1 cellular context compared by ENCODE assay signal in the genomic region with DNA sequence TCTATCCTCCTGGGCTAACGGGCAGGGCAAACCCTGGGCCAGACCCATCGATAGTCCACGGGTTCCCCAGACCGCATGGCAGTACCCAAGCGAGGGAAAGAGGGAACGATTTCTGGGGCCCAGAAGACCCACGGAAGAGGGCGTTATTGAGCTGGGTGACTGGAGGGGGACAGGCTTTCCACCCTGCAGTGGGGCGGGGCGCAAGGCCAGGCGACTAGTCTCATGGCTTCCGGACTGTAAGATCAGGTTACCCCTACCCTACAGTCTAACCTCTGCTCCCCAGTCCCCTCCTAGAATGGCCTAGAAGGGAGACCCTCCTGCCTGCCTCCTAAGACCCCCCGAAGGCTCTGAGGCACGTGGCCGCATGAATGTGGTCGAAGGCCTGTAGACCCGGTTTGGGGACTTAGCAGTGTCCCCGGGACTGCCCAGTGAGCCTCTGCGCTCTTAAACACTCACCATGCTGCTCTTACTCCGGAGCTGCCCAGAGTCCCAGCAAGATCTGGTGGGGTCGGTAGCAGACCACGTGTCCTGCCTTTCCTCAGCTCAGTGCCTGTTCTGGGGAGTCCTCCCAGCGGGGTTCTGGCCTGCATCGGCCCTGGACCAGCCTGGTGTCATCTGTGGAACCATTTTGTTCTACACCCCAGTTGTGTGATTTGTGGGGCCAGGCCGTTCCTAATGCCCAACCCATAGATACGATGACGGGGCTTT.
TF ChIP-seq lines count a peak whose summit lies in the region.

No MANE protein-coding gene starts in this region.

TF ChIP-seq in WTC11, 78 proteins besides CTCF, POLR2A, EP300 and RAD21 (continued from another document and continues in another):
- TF ChIP-seq, protein P1, sequence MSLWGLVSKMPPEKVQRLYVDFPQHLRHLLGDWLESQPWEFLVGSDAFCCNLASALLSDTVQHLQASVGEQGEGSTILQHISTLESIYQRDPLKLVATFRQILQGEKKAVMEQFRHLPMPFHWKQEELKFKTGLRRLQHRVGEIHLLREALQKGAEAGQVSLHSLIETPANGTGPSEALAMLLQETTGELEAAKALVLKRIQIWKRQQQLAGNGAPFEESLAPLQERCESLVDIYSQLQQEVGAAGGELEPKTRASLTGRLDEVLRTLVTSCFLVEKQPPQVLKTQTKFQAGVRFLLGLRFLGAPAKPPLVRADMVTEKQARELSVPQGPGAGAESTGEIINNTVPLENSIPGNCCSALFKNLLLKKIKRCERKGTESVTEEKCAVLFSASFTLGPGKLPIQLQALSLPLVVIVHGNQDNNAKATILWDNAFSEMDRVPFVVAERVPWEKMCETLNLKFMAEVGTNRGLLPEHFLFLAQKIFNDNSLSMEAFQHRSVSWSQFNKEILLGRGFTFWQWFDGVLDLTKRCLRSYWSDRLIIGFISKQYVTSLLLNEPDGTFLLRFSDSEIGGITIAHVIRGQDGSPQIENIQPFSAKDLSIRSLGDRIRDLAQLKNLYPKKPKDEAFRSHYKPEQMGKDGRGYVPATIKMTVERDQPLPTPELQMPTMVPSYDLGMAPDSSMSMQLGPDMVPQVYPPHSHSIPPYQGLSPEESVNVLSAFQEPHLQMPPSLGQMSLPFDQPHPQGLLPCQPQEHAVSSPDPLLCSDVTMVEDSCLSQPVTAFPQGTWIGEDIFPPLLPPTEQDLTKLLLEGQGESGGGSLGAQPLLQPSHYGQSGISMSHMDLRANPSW (CRISPR knock-in tag; conservative IDR thresholded peaks at IDR 0.05; ENCODE audit: low read depth): no peak
- TF ChIP-seq, protein P2, sequence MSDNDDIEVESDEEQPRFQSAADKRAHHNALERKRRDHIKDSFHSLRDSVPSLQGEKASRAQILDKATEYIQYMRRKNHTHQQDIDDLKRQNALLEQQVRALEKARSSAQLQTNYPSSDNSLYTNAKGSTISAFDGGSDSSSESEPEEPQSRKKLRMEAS (CRISPR knock-in tag; IDR thresholded peaks at IDR 0.05): peak; percentile 86
- no peak for TF ChIP-seq NFYB (CRISPR knock-in tag; conservative IDR thresholded peaks at IDR 0.05; ENCODE audit: low read depth)
- TF ChIP-seq ATF1 (CRISPR knock-in tag; IDR thresholded peaks at IDR 0.05): no peak
- TF ChIP-seq, protein P3, sequence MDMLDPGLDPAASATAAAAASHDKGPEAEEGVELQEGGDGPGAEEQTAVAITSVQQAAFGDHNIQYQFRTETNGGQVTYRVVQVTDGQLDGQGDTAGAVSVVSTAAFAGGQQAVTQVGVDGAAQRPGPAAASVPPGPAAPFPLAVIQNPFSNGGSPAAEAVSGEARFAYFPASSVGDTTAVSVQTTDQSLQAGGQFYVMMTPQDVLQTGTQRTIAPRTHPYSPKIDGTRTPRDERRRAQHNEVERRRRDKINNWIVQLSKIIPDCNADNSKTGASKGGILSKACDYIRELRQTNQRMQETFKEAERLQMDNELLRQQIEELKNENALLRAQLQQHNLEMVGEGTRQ (CRISPR knock-in tag; IDR thresholded peaks at IDR 0.05): peak; percentile 83
- no peak for TF ChIP-seq CREB1 (CRISPR knock-in tag; IDR thresholded peaks at IDR 0.05)
- TF ChIP-seq, protein P4, sequence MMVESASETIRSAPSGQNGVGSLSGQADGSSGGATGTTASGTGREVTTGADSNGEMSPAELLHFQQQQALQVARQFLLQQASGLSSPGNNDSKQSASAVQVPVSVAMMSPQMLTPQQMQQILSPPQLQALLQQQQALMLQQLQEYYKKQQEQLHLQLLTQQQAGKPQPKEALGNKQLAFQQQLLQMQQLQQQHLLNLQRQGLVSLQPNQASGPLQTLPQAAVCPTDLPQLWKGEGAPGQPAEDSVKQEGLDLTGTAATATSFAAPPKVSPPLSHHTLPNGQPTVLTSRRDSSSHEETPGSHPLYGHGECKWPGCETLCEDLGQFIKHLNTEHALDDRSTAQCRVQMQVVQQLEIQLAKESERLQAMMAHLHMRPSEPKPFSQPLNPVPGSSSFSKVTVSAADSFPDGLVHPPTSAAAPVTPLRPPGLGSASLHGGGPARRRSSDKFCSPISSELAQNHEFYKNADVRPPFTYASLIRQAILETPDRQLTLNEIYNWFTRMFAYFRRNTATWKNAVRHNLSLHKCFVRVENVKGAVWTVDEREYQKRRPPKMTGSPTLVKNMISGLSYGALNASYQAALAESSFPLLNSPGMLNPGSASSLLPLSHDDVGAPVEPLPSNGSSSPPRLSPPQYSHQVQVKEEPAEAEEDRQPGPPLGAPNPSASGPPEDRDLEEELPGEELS (CRISPR knock-in tag; IDR thresholded peaks at IDR 0.05): no peak; the same call in none of the 2 replicates
- no peak for TF ChIP-seq IRF2 (CRISPR knock-in tag; IDR thresholded peaks at IDR 0.05; ENCODE audit: borderline replicate concordance, low read depth)
- TF ChIP-seq, protein P5, sequence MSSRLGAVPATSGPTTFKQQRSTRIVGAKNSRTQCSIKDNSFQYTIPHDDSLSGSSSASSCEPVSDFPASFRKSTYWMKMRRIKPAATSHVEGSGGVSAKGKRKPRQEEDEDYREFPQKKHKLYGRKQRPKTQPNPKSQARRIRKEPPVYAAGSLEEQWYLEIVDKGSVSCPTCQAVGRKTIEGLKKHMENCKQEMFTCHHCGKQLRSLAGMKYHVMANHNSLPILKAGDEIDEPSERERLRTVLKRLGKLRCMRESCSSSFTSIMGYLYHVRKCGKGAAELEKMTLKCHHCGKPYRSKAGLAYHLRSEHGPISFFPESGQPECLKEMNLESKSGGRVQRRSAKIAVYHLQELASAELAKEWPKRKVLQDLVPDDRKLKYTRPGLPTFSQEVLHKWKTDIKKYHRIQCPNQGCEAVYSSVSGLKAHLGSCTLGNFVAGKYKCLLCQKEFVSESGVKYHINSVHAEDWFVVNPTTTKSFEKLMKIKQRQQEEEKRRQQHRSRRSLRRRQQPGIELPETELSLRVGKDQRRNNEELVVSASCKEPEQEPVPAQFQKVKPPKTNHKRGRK (CRISPR knock-in tag; IDR thresholded peaks at IDR 0.05; ENCODE audit: borderline replicate concordance): no peak
- TF ChIP-seq, protein P6, sequence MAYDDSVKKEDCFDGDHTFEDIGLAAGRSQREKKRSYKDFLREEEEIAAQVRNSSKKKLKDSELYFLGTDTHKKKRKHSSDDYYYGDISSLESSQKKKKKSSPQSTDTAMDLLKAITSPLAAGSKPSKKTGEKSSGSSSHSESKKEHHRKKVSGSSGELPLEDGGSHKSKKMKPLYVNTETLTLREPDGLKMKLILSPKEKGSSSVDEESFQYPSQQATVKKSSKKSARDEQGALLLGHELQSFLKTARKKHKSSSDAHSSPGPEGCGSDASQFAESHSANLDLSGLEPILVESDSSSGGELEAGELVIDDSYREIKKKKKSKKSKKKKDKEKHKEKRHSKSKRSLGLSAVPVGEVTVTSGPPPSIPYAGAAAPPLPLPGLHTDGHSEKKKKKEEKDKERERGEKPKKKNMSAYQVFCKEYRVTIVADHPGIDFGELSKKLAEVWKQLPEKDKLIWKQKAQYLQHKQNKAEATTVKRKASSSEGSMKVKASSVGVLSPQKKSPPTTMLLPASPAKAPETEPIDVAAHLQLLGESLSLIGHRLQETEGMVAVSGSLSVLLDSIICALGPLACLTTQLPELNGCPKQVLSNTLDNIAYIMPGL (CRISPR knock-in tag; IDR thresholded peaks at IDR 0.05): peak; percentile 74; the same call in 1 of the 2 replicates
- TF ChIP-seq, protein P7, sequence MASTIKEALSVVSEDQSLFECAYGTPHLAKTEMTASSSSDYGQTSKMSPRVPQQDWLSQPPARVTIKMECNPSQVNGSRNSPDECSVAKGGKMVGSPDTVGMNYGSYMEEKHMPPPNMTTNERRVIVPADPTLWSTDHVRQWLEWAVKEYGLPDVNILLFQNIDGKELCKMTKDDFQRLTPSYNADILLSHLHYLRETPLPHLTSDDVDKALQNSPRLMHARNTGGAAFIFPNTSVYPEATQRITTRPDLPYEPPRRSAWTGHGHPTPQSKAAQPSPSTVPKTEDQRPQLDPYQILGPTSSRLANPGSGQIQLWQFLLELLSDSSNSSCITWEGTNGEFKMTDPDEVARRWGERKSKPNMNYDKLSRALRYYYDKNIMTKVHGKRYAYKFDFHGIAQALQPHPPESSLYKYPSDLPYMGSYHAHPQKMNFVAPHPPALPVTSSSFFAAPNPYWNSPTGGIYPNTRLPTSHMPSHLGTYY (CRISPR knock-in tag; IDR thresholded peaks at IDR 0.05): no peak
- no peak for TF ChIP-seq SMAD3 (CRISPR knock-in tag; IDR thresholded peaks at IDR 0.05; ENCODE audit: borderline replicate concordance)
- TF ChIP-seq MYBL2 (CRISPR knock-in tag; IDR thresholded peaks at IDR 0.05): 0 out of 2 replicates have a peak, but pooled peaks have one; percentile 30
- TF ChIP-seq, protein P8, sequence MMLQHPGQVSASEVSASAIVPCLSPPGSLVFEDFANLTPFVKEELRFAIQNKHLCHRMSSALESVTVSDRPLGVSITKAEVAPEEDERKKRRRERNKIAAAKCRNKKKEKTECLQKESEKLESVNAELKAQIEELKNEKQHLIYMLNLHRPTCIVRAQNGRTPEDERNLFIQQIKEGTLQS (CRISPR knock-in tag; conservative IDR thresholded peaks at IDR 0.05): no peak
- TF ChIP-seq, protein P9, sequence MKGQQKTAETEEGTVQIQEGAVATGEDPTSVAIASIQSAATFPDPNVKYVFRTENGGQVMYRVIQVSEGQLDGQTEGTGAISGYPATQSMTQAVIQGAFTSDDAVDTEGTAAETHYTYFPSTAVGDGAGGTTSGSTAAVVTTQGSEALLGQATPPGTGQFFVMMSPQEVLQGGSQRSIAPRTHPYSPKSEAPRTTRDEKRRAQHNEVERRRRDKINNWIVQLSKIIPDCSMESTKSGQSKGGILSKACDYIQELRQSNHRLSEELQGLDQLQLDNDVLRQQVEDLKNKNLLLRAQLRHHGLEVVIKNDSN (CRISPR knock-in tag; IDR thresholded peaks at IDR 0.05): peak; percentile 72
- TF ChIP-seq TEAD1 (CRISPR knock-in tag; IDR thresholded peaks at IDR 0.05): no peak
- TF ChIP-seq, protein P10, sequence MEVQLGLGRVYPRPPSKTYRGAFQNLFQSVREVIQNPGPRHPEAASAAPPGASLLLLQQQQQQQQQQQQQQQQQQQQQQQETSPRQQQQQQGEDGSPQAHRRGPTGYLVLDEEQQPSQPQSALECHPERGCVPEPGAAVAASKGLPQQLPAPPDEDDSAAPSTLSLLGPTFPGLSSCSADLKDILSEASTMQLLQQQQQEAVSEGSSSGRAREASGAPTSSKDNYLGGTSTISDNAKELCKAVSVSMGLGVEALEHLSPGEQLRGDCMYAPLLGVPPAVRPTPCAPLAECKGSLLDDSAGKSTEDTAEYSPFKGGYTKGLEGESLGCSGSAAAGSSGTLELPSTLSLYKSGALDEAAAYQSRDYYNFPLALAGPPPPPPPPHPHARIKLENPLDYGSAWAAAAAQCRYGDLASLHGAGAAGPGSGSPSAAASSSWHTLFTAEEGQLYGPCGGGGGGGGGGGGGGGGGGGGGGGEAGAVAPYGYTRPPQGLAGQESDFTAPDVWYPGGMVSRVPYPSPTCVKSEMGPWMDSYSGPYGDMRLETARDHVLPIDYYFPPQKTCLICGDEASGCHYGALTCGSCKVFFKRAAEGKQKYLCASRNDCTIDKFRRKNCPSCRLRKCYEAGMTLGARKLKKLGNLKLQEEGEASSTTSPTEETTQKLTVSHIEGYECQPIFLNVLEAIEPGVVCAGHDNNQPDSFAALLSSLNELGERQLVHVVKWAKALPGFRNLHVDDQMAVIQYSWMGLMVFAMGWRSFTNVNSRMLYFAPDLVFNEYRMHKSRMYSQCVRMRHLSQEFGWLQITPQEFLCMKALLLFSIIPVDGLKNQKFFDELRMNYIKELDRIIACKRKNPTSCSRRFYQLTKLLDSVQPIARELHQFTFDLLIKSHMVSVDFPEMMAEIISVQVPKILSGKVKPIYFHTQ (CRISPR knock-in tag; IDR thresholded peaks at IDR 0.05): no peak
- no peak for TF ChIP-seq OVOL2 (CRISPR knock-in tag; IDR thresholded peaks at IDR 0.05; ENCODE audit: borderline replicate concordance)
- TF ChIP-seq ZNF396 (CRISPR knock-in tag; IDR thresholded peaks at IDR 0.05; ENCODE audit: borderline replicate concordance): no peak
- TF ChIP-seq, protein P11, sequence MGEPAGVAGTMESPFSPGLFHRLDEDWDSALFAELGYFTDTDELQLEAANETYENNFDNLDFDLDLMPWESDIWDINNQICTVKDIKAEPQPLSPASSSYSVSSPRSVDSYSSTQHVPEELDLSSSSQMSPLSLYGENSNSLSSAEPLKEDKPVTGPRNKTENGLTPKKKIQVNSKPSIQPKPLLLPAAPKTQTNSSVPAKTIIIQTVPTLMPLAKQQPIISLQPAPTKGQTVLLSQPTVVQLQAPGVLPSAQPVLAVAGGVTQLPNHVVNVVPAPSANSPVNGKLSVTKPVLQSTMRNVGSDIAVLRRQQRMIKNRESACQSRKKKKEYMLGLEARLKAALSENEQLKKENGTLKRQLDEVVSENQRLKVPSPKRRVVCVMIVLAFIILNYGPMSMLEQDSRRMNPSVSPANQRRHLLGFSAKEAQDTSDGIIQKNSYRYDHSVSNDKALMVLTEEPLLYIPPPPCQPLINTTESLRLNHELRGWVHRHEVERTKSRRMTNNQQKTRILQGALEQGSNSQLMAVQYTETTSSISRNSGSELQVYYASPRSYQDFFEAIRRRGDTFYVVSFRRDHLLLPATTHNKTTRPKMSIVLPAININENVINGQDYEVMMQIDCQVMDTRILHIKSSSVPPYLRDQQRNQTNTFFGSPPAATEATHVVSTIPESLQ (CRISPR knock-in tag; IDR thresholded peaks at IDR 0.05): 0 out of 2 replicates have a peak, but pooled peaks have one; percentile 41
- no peak; the same call in 1 of the 2 replicates for TF ChIP-seq CREM (CRISPR knock-in tag; IDR thresholded peaks at IDR 0.05)
- TF ChIP-seq, protein P12, sequence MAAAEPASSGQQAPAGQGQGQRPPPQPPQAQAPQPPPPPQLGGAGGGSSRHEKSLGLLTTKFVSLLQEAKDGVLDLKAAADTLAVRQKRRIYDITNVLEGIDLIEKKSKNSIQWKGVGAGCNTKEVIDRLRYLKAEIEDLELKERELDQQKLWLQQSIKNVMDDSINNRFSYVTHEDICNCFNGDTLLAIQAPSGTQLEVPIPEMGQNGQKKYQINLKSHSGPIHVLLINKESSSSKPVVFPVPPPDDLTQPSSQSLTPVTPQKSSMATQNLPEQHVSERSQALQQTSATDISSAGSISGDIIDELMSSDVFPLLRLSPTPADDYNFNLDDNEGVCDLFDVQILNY (CRISPR knock-in tag; IDR thresholded peaks at IDR 0.05): no peak; the same call in 1 of the 2 replicates
- TF ChIP-seq, protein P13, sequence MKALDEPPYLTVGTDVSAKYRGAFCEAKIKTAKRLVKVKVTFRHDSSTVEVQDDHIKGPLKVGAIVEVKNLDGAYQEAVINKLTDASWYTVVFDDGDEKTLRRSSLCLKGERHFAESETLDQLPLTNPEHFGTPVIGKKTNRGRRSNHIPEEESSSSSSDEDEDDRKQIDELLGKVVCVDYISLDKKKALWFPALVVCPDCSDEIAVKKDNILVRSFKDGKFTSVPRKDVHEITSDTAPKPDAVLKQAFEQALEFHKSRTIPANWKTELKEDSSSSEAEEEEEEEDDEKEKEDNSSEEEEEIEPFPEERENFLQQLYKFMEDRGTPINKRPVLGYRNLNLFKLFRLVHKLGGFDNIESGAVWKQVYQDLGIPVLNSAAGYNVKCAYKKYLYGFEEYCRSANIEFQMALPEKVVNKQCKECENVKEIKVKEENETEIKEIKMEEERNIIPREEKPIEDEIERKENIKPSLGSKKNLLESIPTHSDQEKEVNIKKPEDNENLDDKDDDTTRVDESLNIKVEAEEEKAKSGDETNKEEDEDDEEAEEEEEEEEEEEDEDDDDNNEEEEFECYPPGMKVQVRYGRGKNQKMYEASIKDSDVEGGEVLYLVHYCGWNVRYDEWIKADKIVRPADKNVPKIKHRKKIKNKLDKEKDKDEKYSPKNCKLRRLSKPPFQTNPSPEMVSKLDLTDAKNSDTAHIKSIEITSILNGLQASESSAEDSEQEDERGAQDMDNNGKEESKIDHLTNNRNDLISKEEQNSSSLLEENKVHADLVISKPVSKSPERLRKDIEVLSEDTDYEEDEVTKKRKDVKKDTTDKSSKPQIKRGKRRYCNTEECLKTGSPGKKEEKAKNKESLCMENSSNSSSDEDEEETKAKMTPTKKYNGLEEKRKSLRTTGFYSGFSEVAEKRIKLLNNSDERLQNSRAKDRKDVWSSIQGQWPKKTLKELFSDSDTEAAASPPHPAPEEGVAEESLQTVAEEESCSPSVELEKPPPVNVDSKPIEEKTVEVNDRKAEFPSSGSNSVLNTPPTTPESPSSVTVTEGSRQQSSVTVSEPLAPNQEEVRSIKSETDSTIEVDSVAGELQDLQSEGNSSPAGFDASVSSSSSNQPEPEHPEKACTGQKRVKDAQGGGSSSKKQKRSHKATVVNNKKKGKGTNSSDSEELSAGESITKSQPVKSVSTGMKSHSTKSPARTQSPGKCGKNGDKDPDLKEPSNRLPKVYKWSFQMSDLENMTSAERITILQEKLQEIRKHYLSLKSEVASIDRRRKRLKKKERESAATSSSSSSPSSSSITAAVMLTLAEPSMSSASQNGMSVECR (CRISPR knock-in tag; IDR thresholded peaks at IDR 0.05; ENCODE audit: borderline replicate concordance): no peak
- no peak for TF ChIP-seq NFE2L1 (CRISPR knock-in tag; IDR thresholded peaks at IDR 0.05)
